9 cellular contexts compared by ENCODE assay signal in the genomic region with DNA sequence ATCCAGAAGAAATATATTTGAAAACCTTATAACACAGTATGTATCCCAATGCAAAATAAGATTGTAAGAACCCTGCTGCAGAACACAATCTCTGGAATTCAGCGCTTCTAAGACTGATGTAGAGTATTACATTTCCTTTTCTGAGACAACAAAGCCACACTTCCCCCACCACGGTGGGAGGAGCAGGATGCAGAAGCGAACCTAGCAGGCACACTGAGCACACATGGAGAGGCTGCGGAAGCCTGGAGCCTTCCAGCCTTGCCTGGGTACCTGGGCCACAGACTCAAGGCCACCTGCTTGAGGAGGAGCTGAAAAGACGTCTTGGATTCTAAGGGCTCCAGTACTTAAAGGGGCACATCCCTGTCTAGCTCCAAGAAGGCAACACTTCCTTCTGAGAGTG. TPM values are rescaled to one million over a fixed set of nuclear protein-coding genes. Genes with fewer than 3 reads are reported as not detected.
DNase-seq lines count a peak whose midpoint lies in the region; ATAC-seq and TF ChIP-seq lines count a peak whose summit lies in the region.
"Had no signal": no experiment of that assay in that cellular context is flagged by ENCODE, and none has a peak within 500 bp of the region (broad histone marks: within the 10 kb centered on the region; RNA-seq: fewer than 3 reads in every experiment).

No MANE protein-coding gene starts in this region.

- peaks cover under 1 to 76% (median 24%) of the 10 kb centered on the region in 3 donors for H3K36me3 Mint-ChIP-seq in CD8-positive, alpha-beta memory T cell

- H3K9me3 Mint-ChIP-seq in CD8-positive, alpha-beta memory T cell = no peaks in the 10 kb centered on the region

- peaks cover 16% of the 10 kb centered on the region for H3K4me1 ChIP-seq in CD8-positive, alpha-beta memory T cell (ENCODE audit: insufficient read depth, low read length)
- peaks cover 13% of the 10 kb centered on the region in 2 experiments for H3K4me1 ChIP-seq in neutrophil (ENCODE audit: control insufficient read depth in 1 of 2, insufficient read depth in 1 of 2, low read depth in 1 of 2, low read length in 1 of 2)

- H3K36me3 ChIP-seq in CD8-positive, alpha-beta memory T cell (ENCODE audit: insufficient read depth, low read length) = peaks cover 34% of the 10 kb centered on the region
- peaks cover 99% of the 10 kb centered on the region for H3K36me3 ChIP-seq in neutrophil

- H3K27me3 Mint-ChIP-seq in CD8-positive, alpha-beta memory T cell = peaks cover 0 to 2% of the 10 kb centered on the region in 2 donors

- H3K9me3 ChIP-seq in CD8-positive, alpha-beta memory T cell (ENCODE audit: low read length) = no peaks in the 10 kb centered on the region
- H3K9me3 ChIP-seq in neutrophil = no peaks in the 10 kb centered on the region

- H3K4me1 Mint-ChIP-seq in CD8-positive, alpha-beta memory T cell = peaks cover 18 to 45% (median 27%) of the 10 kb centered on the region in 3 donors

- H3K4me3 ChIP-seq in CD8-positive, alpha-beta memory T cell (ENCODE audit: low read length) = no peak overlapping the region
- no peak overlapping the region for H3K4me3 ChIP-seq in neutrophil (ENCODE audit: low read depth in 1 of 2, low read length in 1 of 2)

- H3K27me3 ChIP-seq in CD8-positive, alpha-beta memory T cell (ENCODE audit: insufficient read depth, low read length, poor library complexity, severe bottlenecking) = no peaks in the 10 kb centered on the region
- H3K27me3 ChIP-seq in neutrophil = no peaks in the 10 kb centered on the region

- TF ChIP-seq CTCF in neutrophil (IDR thresholded peaks at IDR 0.05) = no peak

- POLR2A ChIA-PET in CD8-positive, alpha-beta memory T cell (lab: Charles Lee) = no interaction called here

- no peak for ATAC-seq in GM21619 (IDR thresholded peaks at IDR 0.05; ENCODE audit: unreplicated experiment)
- ATAC-seq: left lobe of liver had no signal

- H3K4me3 Mint-ChIP-seq in CD8-positive, alpha-beta memory T cell = peak overlapping the region in 1 of 7 donors; percentile 6

- peak overlapping the region; percentile 24 to 91 (median 63) for H3K27ac Mint-ChIP-seq in CD8-positive, alpha-beta memory T cell

- CTCF ChIA-PET in CD8-positive, alpha-beta memory T cell (lab: Charles Lee) = no interaction called here

- DNase-seq in CD8-positive, alpha-beta memory T cell = no peak
- DNase-seq in UCSD-AML1 (lab: John Stamatoyannopoulos, UW; ENCODE audit: unreplicated experiment) = peak; percentile 73
- DNase-seq in fibroblast of peridontal ligament (ENCODE audit: extremely low read depth) = peak; percentile 52
- DNase-seq in epidermal melanocyte (ENCODE audit: insufficient read length, low spot score) = no peak
- DNase-seq in effector CD8-positive, alpha-beta T cell (lab: John Stamatoyannopoulos, UW) = no peak
- DNase-seq in SHP77 (lab: John Stamatoyannopoulos, UW) = no peak

- no peak overlapping the region for H3K27ac ChIP-seq in CD8-positive, alpha-beta memory T cell (ENCODE audit: low read depth, low read length)
- peak overlapping the region; percentile 71 for H3K27ac ChIP-seq in neutrophil

RNA-seq across cellular contexts. Expression of gene TCHP, which starts 46.4 kb away (rescaled TPM):
- 10 to 100 TPM; 27.7 to 28.3 TPM for total RNA-seq in CD8-positive, alpha-beta memory T cell
- polyA plus RNA-seq in CD8-positive, alpha-beta memory T cell = 18.6 TPM

RNA-seq across cellular contexts. Expression of gene GIT2, which starts 49.7 kb away (rescaled TPM):
- total RNA-seq in CD8-positive, alpha-beta memory T cell = 10 to 100 TPM; 52.0 to 54.4 TPM
- polyA plus RNA-seq in CD8-positive, alpha-beta memory T cell = 93.0 TPM

RNA-seq across cellular contexts. Expression of gene ANKRD13A, which starts 52.7 kb away (rescaled TPM):
- 10 to 100 TPM; 38.1 to 41.1 TPM for total RNA-seq in CD8-positive, alpha-beta memory T cell
- polyA plus RNA-seq in CD8-positive, alpha-beta memory T cell = 47.1 TPM

Comparison
In these comparisons a context has a peak if more than half of its experiments do, and no peak if none do; other contexts are left out.
1. DNase-seq: peak in UCSD-AML1 (single experiment) and fibroblast of peridontal ligament (single experiment); none in CD8-positive, alpha-beta memory T cell (0 of 5), epidermal melanocyte (single experiment), effector CD8-positive, alpha-beta T cell (single experiment) and SHP77 (0 of 2).